ENCODE assay signal across 8 cellular contexts in genomic region chr12:14948672-14949071, GRCh38. TPM values are rescaled to one million over a fixed set of nuclear protein-coding genes. Genes with fewer than 3 reads are reported as not detected.
DNase-seq lines count a peak whose midpoint lies in the region; ATAC-seq and TF ChIP-seq lines count a peak whose summit lies in the region.

No MANE protein-coding gene starts in this region.

- ATAC-seq in HG02970 (IDR thresholded peaks at IDR 0.05; ENCODE audit: low FRiP score, unreplicated experiment) (peak; percentile 81), left cardiac atrium (peak; percentile 87 to 93)

- peaks cover 76% of the 10 kb centered on the region for H3K4me1 Mint-ChIP-seq in activated naive CD8-positive, alpha-beta T cell treated with anti-CD3 and anti-CD28 coated beads for 36 hours

- no peaks in the 10 kb centered on the region for H3K9me3 Mint-ChIP-seq in activated naive CD8-positive, alpha-beta T cell treated with anti-CD3 and anti-CD28 coated beads for 36 hours

- intact Hi-C loops in left cardiac atrium (cut with DNase I) = no loop called here

- no peaks in the 10 kb centered on the region for H3K27me3 Mint-ChIP-seq in activated naive CD8-positive, alpha-beta T cell treated with anti-CD3 and anti-CD28 coated beads for 36 hours

- H3K4me3 Mint-ChIP-seq in activated naive CD8-positive, alpha-beta T cell treated with anti-CD3 and anti-CD28 coated beads for 36 hours = peak overlapping the region; percentile 86

- DNase-seq in AG20443 (ENCODE audit: low spot score) = peak; percentile 76
- DNase-seq in NOMO-1 treated with DMSO at 0.1 percent for 48 hours (lab: John Stamatoyannopoulos, UW; ENCODE audit: unreplicated experiment) = peak; percentile 99
- DNase-seq in activated naive CD8-positive, alpha-beta T cell treated with anti-CD3 and anti-CD28 coated beads for 36 hours = peak; percentile 50
- DNase-seq in left cardiac atrium = no peak
- peak; percentile 67 for DNase-seq in retinal pigment epithelial cell (ENCODE audit: low read depth)
- DNase-seq in NCI-H82 treated with DMSO at 0.1 percent for 48 hours (lab: John Stamatoyannopoulos, UW; ENCODE audit: unreplicated experiment) = no peak

- no peak for TF ChIP-seq CTCF in retinal pigment epithelial cell (conservative IDR thresholded peaks at IDR 0.05; ENCODE audit: low read depth, low read length)

- H3K36me3 Mint-ChIP-seq in activated naive CD8-positive, alpha-beta T cell treated with anti-CD3 and anti-CD28 coated beads for 36 hours = peaks cover 77% of the 10 kb centered on the region

- peak overlapping the region; percentile 93 for H3K27ac Mint-ChIP-seq in activated naive CD8-positive, alpha-beta T cell treated with anti-CD3 and anti-CD28 coated beads for 36 hours

- H3K4me3 ChIP-seq in retinal pigment epithelial cell (ENCODE audit: low read length) = no peak overlapping the region

- TF ChIP-seq POLR2A in GM18526 (IDR thresholded peaks at IDR 0.05; ENCODE audit: extremely low read depth, insufficient read length) = peak; percentile 54

RNA-seq across cellular contexts. Expression of gene ERP27, which starts 10.3 kb away (rescaled TPM):
- total RNA-seq in activated naive CD8-positive, alpha-beta T cell treated with anti-CD3 and anti-CD28 coated beads for 36 hours = 1 to 10 TPM; 1.3 to 1.6 TPM
- under 1 TPM; 0.18 to 0.44 TPM for total RNA-seq in left cardiac atrium

RNA-seq across cellular contexts. Expression of gene ARHGDIB, which starts 12.7 kb away (rescaled TPM):
- total RNA-seq in activated naive CD8-positive, alpha-beta T cell treated with anti-CD3 and anti-CD28 coated beads for 36 hours = 100 to 1,000 TPM; 652 to 665 TPM
- total RNA-seq in left cardiac atrium = 100 to 1,000 TPM in 1 of 2 donors, 10 to 100 TPM in 1; 80.0 to 118 TPM

RNA-seq across cellular contexts. Expression of gene PDE6H, which starts 24.2 kb away (rescaled TPM):
- not detected for total RNA-seq in activated naive CD8-positive, alpha-beta T cell treated with anti-CD3 and anti-CD28 coated beads for 36 hours
- not detected for total RNA-seq in left cardiac atrium

Comparison
In these comparisons a context has a peak if more than half of its experiments do, and no peak if none do; other contexts are left out.
1. DNase-seq: peak in AG20443 (single experiment), NOMO-1 treated with DMSO at 0.1 percent for 48 hours (single experiment), activated naive CD8-positive, alpha-beta T cell treated with anti-CD3 and anti-CD28 coated beads for 36 hours (single experiment) and retinal pigment epithelial cell (single experiment); none in left cardiac atrium (single experiment) and NCI-H82 treated with DMSO at 0.1 percent for 48 hours (single experiment).
2. RNA of gene ARHGDIB, which starts 12.7 kb away (total RNA-seq): 652 to 665 TPM in activated naive CD8-positive, alpha-beta T cell treated with anti-CD3 and anti-CD28 coated beads for 36 hours; 80.0 to 118 TPM in left cardiac atrium; every median in the first group is over 4 times any median in the second.